ENCODE assay signal across 21 cellular contexts in the genomic region with DNA sequence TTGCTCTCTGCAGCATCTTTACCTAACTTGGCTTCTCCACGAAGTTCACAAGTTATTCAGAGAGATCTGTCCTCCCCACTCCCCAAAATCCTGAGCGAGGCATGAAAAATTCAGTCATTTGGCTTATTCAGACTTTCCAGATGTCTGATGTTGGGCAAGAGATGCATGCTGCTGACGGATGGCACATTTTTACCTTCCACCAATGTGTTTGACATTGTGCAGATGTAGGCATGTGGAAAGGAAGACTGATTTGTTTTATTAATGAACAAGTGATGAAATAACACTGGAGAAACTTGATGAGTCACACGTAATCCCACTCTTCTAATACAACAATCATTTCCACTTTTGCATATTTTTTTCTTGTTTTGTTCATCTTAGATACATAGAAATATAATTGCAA.
A peak's percentile ranks its signal among the peaks of the same experiment; 100 is the strongest.
DNase-seq lines count a peak whose midpoint lies in the region; ATAC-seq and TF ChIP-seq lines count a peak whose summit lies in the region.
"Had no signal": no experiment of that assay in that cellular context is flagged by ENCODE, and none has a peak within 500 bp of the region (broad histone marks: within the 10 kb centered on the region; RNA-seq: fewer than 3 reads in every experiment).

No MANE protein-coding gene starts in this region.

- TF ChIP-seq CTCF in AG10803 (conservative IDR thresholded peaks at IDR 0.05; ENCODE audit: low read length) (no peak), endodermal cell (conservative IDR thresholded peaks at IDR 0.05) (no peak), fibroblast of the aortic adventitia (IDR thresholded peaks at IDR 0.05; ENCODE audit: insufficient read depth, low read length) (no peak), left lung (IDR thresholded peaks at IDR 0.05) (no peak)

- intact Hi-C loops in left ventricle myocardium superior (cut with micrococcal nuclease), result no loop called here
- intact Hi-C loops in left lung (cut with DNase I), result no loop called here

- no peaks in the 10 kb centered on the region for H3K36me3 Mint-ChIP-seq in endodermal cell (ENCODE audit: low read depth)
- H3K36me3 Mint-ChIP-seq: CD4-positive, CD25-positive, alpha-beta regulatory T cell; CD8-positive, alpha-beta T cell had no signal

- H3K4me1 Mint-ChIP-seq in endodermal cell, result no peaks in the 10 kb centered on the region
- H3K4me1 Mint-ChIP-seq: B cell; CD4-positive, CD25-positive, alpha-beta regulatory T cell had no signal

- no peaks in the 10 kb centered on the region for H3K4me1 ChIP-seq in endodermal cell (ENCODE audit: control insufficient read depth, insufficient read depth, low read length)
- H3K4me1 ChIP-seq in left lung, result no peaks in the 10 kb centered on the region
- H3K4me1 ChIP-seq: A549, BLaER1, HAP-1 had no signal

- 71 to 89% methylated on average over 1 to 4 of the region's 4 CpGs for WGBS in endodermal cell (ENCODE audit: insufficient coverage in 1 of 2, insufficient read length in 1 of 2), 2 experiments

- H3K36me3 ChIP-seq in endodermal cell (ENCODE audit: control insufficient read depth, insufficient read depth, low read length) (no peaks in the 10 kb centered on the region), left lung (no peaks in the 10 kb centered on the region)
- H3K36me3 ChIP-seq: BLaER1, HAP-1 had no signal

- H3K27ac ChIP-seq in endodermal cell (ENCODE audit: low read depth, low read length) (no peak overlapping the region), left lung (no peak overlapping the region)
- H3K27ac ChIP-seq: A549, BLaER1, C4-2B had no signal

- H3K27ac Mint-ChIP-seq in endodermal cell, result no peak overlapping the region
- H3K27ac Mint-ChIP-seq: B cell; CD4-positive, CD25-positive, alpha-beta regulatory T cell; CD8-positive, alpha-beta T cell; HFFc6 had no signal

- no peak for ATAC-seq in left ventricle myocardium superior
- no peak for ATAC-seq in left lung
- ATAC-seq: A549; CD8-positive, alpha-beta T cell; GM12878 had no signal

- H3K27me3 ChIP-seq in endodermal cell (ENCODE audit: control insufficient read depth, insufficient read depth, low read length, poor library complexity, severe bottlenecking) (peaks cover 17% of the 10 kb centered on the region), left lung (peaks cover 0 to 23% of the 10 kb centered on the region in 2 donors)
- H3K27me3 ChIP-seq: BLaER1 had no signal

- DNase-seq in AG10803 (ENCODE audit: low read depth) (peak; percentile 57), endodermal cell (peak; percentile 5), fibroblast of the aortic adventitia (ENCODE audit: low read depth) (peak; percentile 27), NCI-H2029 (lab: John Stamatoyannopoulos, UW) (no peak), left ventricle myocardium superior (no peak), left lung (no peak)
- DNase-seq: 8988T; CD4-positive, CD25-positive, alpha-beta regulatory T cell; CD8-positive, alpha-beta T cell; DMS 273 treated with DMSO at 0.1 percent for 48 hours; DMS79; EL; GDM1; GOT3; HFFc6 had no signal

- H3K9me3 ChIP-seq in endodermal cell (ENCODE audit: control insufficient read depth, low read length) (no peaks in the 10 kb centered on the region), left lung (no peaks in the 10 kb centered on the region)
- H3K9me3 ChIP-seq: A549, BLaER1, HAP-1 had no signal

- H3K4me3 ChIP-seq in AG10803 (ENCODE audit: low read length) (no peak overlapping the region), endodermal cell (ENCODE audit: low read length) (no peak overlapping the region), fibroblast of the aortic adventitia (ENCODE audit: low read depth, low read length) (no peak overlapping the region), left lung (no peak overlapping the region)
- H3K4me3 ChIP-seq: A549, BLaER1, GM12878, HAP-1 had no signal

- no peak overlapping the region for H3K4me3 Mint-ChIP-seq in endodermal cell
- H3K4me3 Mint-ChIP-seq: B cell; CD4-positive, CD25-positive, alpha-beta regulatory T cell; CD8-positive, alpha-beta T cell; HFFc6 had no signal

- no peaks in the 10 kb centered on the region for H3K9me3 Mint-ChIP-seq in endodermal cell
- H3K9me3 Mint-ChIP-seq: CD4-positive, CD25-positive, alpha-beta regulatory T cell; CD8-positive, alpha-beta T cell had no signal

- H3K9ac ChIP-seq in endodermal cell (ENCODE audit: extremely low read depth, low read length, poor library complexity, severe bottlenecking), result no peak overlapping the region
- H3K9ac ChIP-seq: BLaER1 had no signal

- H3K27me3 Mint-ChIP-seq in endodermal cell (ENCODE audit: insufficient read depth), result peaks cover 34% of the 10 kb centered on the region

Comparison
In these comparisons a context has a peak if more than half of its experiments do, and no peak if none do; other contexts are left out.
1. DNase-seq: peak in AG10803 (single experiment), endodermal cell (single experiment) and fibroblast of the aortic adventitia (single experiment); none in NCI-H2029 (single experiment), left ventricle myocardium superior (single experiment) and left lung (0 of 2).